19 cellular contexts compared by ENCODE assay signal in genomic region chr17:2685696-2686095, GRCh38. TPM values are rescaled to one million over a fixed set of nuclear protein-coding genes. Genes with fewer than 3 reads are reported as not detected.
DNase-seq lines count a peak whose midpoint lies in the region; ATAC-seq and TF ChIP-seq lines count a peak whose summit lies in the region.
"Had no signal": no experiment of that assay in that cellular context is flagged by ENCODE, and none has a peak within 500 bp of the region (broad histone marks: within the 10 kb centered on the region; RNA-seq: fewer than 3 reads in every experiment).

No MANE protein-coding gene starts in this region.

- H3K36me3 Mint-ChIP-seq in activated T-cell treated with anti-CD3 and anti-CD28 coated beads, Interleukin-2, amount 50 U/mL, for 24 hours (ENCODE audit: low read depth): peaks cover 76% of the 10 kb centered on the region
- H3K36me3 Mint-ChIP-seq in activated T-cell treated with anti-CD3 and anti-CD28 coated beads, Interleukin-2, amount 50 U/mL, for 4 hours (ENCODE audit: insufficient read depth): peaks cover 14% of the 10 kb centered on the region
- peaks cover 24% of the 10 kb centered on the region for H3K36me3 Mint-ChIP-seq in chondrocyte (ENCODE audit: low read depth)

- 97% methylated on average over 15 of the region's 15 CpGs for WGBS in mesenchymal stem cell

- no peak for TF ChIP-seq CTCF in chondrocyte (IDR thresholded peaks at IDR 0.05)

- no peak for ATAC-seq in activated T-cell treated with anti-CD3 and anti-CD28 coated beads, Interleukin-2, amount 50 U/mL, for 4 hours
- ATAC-seq in GM19452 (IDR thresholded peaks at IDR 0.05; ENCODE audit: unreplicated experiment): no peak
- ATAC-seq: stimulated activated memory B cell treated with anti-CD40 and anti-IgM and Interleukin-4, amounts not matched to agents 10 μg/mL and 1 μg/mL and 100 μg/mL, for 72 hours; T-cell had no signal

- peak overlapping the region; percentile 31 for H3K27ac Mint-ChIP-seq in activated T-cell treated with anti-CD3 and anti-CD28 coated beads, Interleukin-2, amount 50 U/mL, for 24 hours
- no peak overlapping the region for H3K27ac Mint-ChIP-seq in chondrocyte (ENCODE audit: unreplicated experiment)
- H3K27ac Mint-ChIP-seq: stimulated activated memory B cell treated with anti-CD40 and anti-IgM and Interleukin-4, amounts not matched to agents 10 μg/mL and 1 μg/mL and 100 μg/mL, for 72 hours; T-cell had no signal

- no peak overlapping the region for H3K4ac ChIP-seq in mesenchymal stem cell (ENCODE audit: low read depth in 1 of 2, low read length in 2 of 2)

- DNase-seq in activated T-cell treated with anti-CD3 and anti-CD28 coated beads, Interleukin-2, amount 50 U/mL, for 24 hours: no peak
- DNase-seq in activated T-cell treated with anti-CD3 and anti-CD28 coated beads, Interleukin-2, amount 50 U/mL, for 4 hours: no peak
- DNase-seq in chondrocyte (ENCODE audit: low spot score) (peak; percentile 79), mesenchymal stem cell (no peak), Ammon's horn (ENCODE audit: low spot score) (no peak), 8988T (no peak)
- DNase-seq: activated effector memory CD4-positive, alpha-beta T cell treated with anti-CD3 and anti-CD28 coated beads, Interleukin-2, amount 50 U/mL, for 16 hours; CD8-positive, alpha-beta memory T cell; erythroblast; IMR-90; MG63; NCI-H2029; transverse colon had no signal

- H3K9me3 Mint-ChIP-seq in activated T-cell treated with anti-CD3 and anti-CD28 coated beads, Interleukin-2, amount 50 U/mL, for 24 hours: no peaks in the 10 kb centered on the region
- H3K9me3 Mint-ChIP-seq in activated T-cell treated with anti-CD3 and anti-CD28 coated beads, Interleukin-2, amount 50 U/mL, for 4 hours: no peaks in the 10 kb centered on the region
- no peaks in the 10 kb centered on the region for H3K9me3 Mint-ChIP-seq in chondrocyte (ENCODE audit: low read depth)
- H3K9me3 Mint-ChIP-seq: CD8-positive, alpha-beta memory T cell; stimulated activated memory B cell treated with anti-CD40 and anti-IgM and Interleukin-4, amounts not matched to agents 10 μg/mL and 1 μg/mL and 100 μg/mL, for 72 hours; T-cell had no signal

- H3K27me3 Mint-ChIP-seq in activated T-cell treated with anti-CD3 and anti-CD28 coated beads, Interleukin-2, amount 50 U/mL, for 24 hours: no peaks in the 10 kb centered on the region
- no peaks in the 10 kb centered on the region for H3K27me3 Mint-ChIP-seq in activated T-cell treated with anti-CD3 and anti-CD28 coated beads, Interleukin-2, amount 50 U/mL, for 4 hours (ENCODE audit: low read depth)
- no peaks in the 10 kb centered on the region for H3K27me3 Mint-ChIP-seq in chondrocyte (ENCODE audit: low read depth)
- H3K27me3 Mint-ChIP-seq: stimulated activated memory B cell treated with anti-CD40 and anti-IgM and Interleukin-4, amounts not matched to agents 10 μg/mL and 1 μg/mL and 100 μg/mL, for 72 hours; T-cell had no signal

- H3K4me1 ChIP-seq in mesenchymal stem cell (ENCODE audit: control insufficient read depth, insufficient read depth, low read depth, low read length) (peaks cover 16% of the 10 kb centered on the region), stomach smooth muscle (ENCODE audit: control insufficient read depth, insufficient read depth, low read length) (peaks cover 29% of the 10 kb centered on the region)

- no peak overlapping the region for H3K4me3 Mint-ChIP-seq in activated T-cell treated with anti-CD3 and anti-CD28 coated beads, Interleukin-2, amount 50 U/mL, for 24 hours
- no peak overlapping the region for H3K4me3 Mint-ChIP-seq in activated T-cell treated with anti-CD3 and anti-CD28 coated beads, Interleukin-2, amount 50 U/mL, for 4 hours
- H3K4me3 Mint-ChIP-seq in chondrocyte (ENCODE audit: unreplicated experiment): no peak overlapping the region
- H3K4me3 Mint-ChIP-seq: CD8-positive, alpha-beta memory T cell; stimulated activated memory B cell treated with anti-CD40 and anti-IgM and Interleukin-4, amounts not matched to agents 10 μg/mL and 1 μg/mL and 100 μg/mL, for 72 hours; T-cell had no signal

- no peak overlapping the region for H3K27ac ChIP-seq in mesenchymal stem cell (ENCODE audit: low read length, poor library complexity, severe bottlenecking)
- peak overlapping the region; percentile 37 for H3K27ac ChIP-seq in stomach smooth muscle (ENCODE audit: low read length)
- H3K27ac ChIP-seq: parathyroid adenoma had no signal

- H3K36me3 ChIP-seq in mesenchymal stem cell (ENCODE audit: control insufficient read depth in 1 of 2, insufficient read depth in 2 of 2, low read depth in 1 of 2, low read length in 2 of 2): peaks cover 41 to 51% of the 10 kb centered on the region in 2 experiments
- peaks cover 22% of the 10 kb centered on the region in 2 donors for H3K36me3 ChIP-seq in stomach smooth muscle (ENCODE audit: control insufficient read depth in 2 of 2, insufficient read depth in 2 of 2, low read length in 2 of 2)

- peak overlapping the region; percentile 58 for H4K91ac ChIP-seq in mesenchymal stem cell (ENCODE audit: low read length)

- peaks cover 7% of the 10 kb centered on the region for H3K4me1 Mint-ChIP-seq in activated T-cell treated with anti-CD3 and anti-CD28 coated beads, Interleukin-2, amount 50 U/mL, for 24 hours (ENCODE audit: low read depth)
- H3K4me1 Mint-ChIP-seq in activated T-cell treated with anti-CD3 and anti-CD28 coated beads, Interleukin-2, amount 50 U/mL, for 4 hours (ENCODE audit: low read depth): peaks cover 6% of the 10 kb centered on the region
- peaks cover 34% of the 10 kb centered on the region for H3K4me1 Mint-ChIP-seq in chondrocyte (ENCODE audit: low read depth)

- H3K4me2 ChIP-seq in mesenchymal stem cell (ENCODE audit: low read length, poor library complexity, severe bottlenecking): no peak overlapping the region

- peaks cover 20% of the 10 kb centered on the region for H3K79me1 ChIP-seq in mesenchymal stem cell (replicated peaks; ENCODE audit: low read length, poor library complexity, severe bottlenecking)

- H3K9ac ChIP-seq in mesenchymal stem cell (ENCODE audit: low read length) (peak overlapping the region; percentile 31), stomach smooth muscle (ENCODE audit: low read length in 2 of 2) (no peak overlapping the region)
- H3K9ac ChIP-seq: parathyroid adenoma had no signal

- no peak overlapping the region for H3K18ac ChIP-seq in mesenchymal stem cell (ENCODE audit: low read depth in 1 of 2, low read length in 2 of 2)

- peak overlapping the region; percentile 32 for H4K8ac ChIP-seq in mesenchymal stem cell (ENCODE audit: low read length)

- H3K27me3 ChIP-seq in mesenchymal stem cell (ENCODE audit: control insufficient read depth in 1 of 2, insufficient read depth in 1 of 2, low read length in 2 of 2) (no peaks in the 10 kb centered on the region), stomach smooth muscle (ENCODE audit: control insufficient read depth in 1 of 2, insufficient read depth in 2 of 2, low read length in 2 of 2) (no peaks in the 10 kb centered on the region)
- H3K27me3 ChIP-seq: dorsolateral prefrontal cortex, MG63, transverse colon had no signal

- no peak overlapping the region for H3K23ac ChIP-seq in mesenchymal stem cell (ENCODE audit: low read length in 2 of 2)

- H2BK120ac ChIP-seq in mesenchymal stem cell (ENCODE audit: low read depth, low read length): no peak overlapping the region

- H2BK5ac ChIP-seq in mesenchymal stem cell (ENCODE audit: low read depth, low read length, poor library complexity, severe bottlenecking): no peak overlapping the region

- peak overlapping the region in 1 of 2 experiments; percentile 55 for H2BK12ac ChIP-seq in mesenchymal stem cell (ENCODE audit: low read length in 2 of 2)

- H3K9me3 ChIP-seq in mesenchymal stem cell (ENCODE audit: control insufficient read depth, low read length) (no peaks in the 10 kb centered on the region), stomach smooth muscle (ENCODE audit: control insufficient read depth in 2 of 2, low read length in 2 of 2) (no peaks in the 10 kb centered on the region)
- H3K9me3 ChIP-seq: MG63, transverse colon had no signal

- H2AFZ ChIP-seq in mesenchymal stem cell (ENCODE audit: low read depth, low read length): no peak overlapping the region
- H2AFZ ChIP-seq: parathyroid adenoma had no signal

- H3K4me3 ChIP-seq in mesenchymal stem cell (ENCODE audit: insufficient read depth in 1 of 2, low read depth in 1 of 2, low read length in 2 of 2) (no peak overlapping the region), stomach smooth muscle (ENCODE audit: low read length in 2 of 2) (no peak overlapping the region)
- H3K4me3 ChIP-seq: dorsolateral prefrontal cortex, MG63, transverse colon had no signal

- no peak overlapping the region for H3K14ac ChIP-seq in mesenchymal stem cell (ENCODE audit: low read length in 2 of 2)

- H2BK15ac ChIP-seq in mesenchymal stem cell (ENCODE audit: low read depth, poor library complexity, severe bottlenecking): no peak overlapping the region

- H2AK5ac ChIP-seq in mesenchymal stem cell (ENCODE audit: low read length, severe bottlenecking): no peak overlapping the region

RNA-seq across cellular contexts. Expression of gene CLUH, which starts 25.9 kb away (rescaled TPM):
- 100 to 1,000 TPM; 245 to 297 (median 279) TPM for total RNA-seq in activated T-cell treated with anti-CD3 and anti-CD28 coated beads, Interleukin-2, amount 50 U/mL, for 4 hours
- total RNA-seq in chondrocyte: 30.8 to 36.6 TPM (median 36.0 TPM) in 3 replicates
- 20.4 TPM for polyA plus RNA-seq in mesenchymal stem cell (2013, experiment 1 of 2)
- 19.2 TPM for polyA plus RNA-seq in mesenchymal stem cell (2013, experiment 2 of 2)
